Comparison of ENCODE assay signal across 15 cellular contexts in genomic region chr3:55271549-55271948, GRCh38.
DNase-seq lines count a peak whose midpoint lies in the region; ATAC-seq, FAIRE-seq and TF ChIP-seq lines count a peak whose summit lies in the region.
"Had no signal": no experiment of that assay in that cellular context is flagged by ENCODE, and none has a peak within 500 bp of the region (broad histone marks: within the 10 kb centered on the region; RNA-seq: fewer than 3 reads in every experiment).

No MANE protein-coding gene starts in this region.

- intact Hi-C loops in IMR-90 (cut with micrococcal nuclease), result no loop called here

- peak overlapping the region; percentile 89 for H2BK20ac ChIP-seq in IMR-90 (ENCODE audit: low read depth, low read length)

- H3K56ac ChIP-seq in IMR-90 (ENCODE audit: extremely low read depth, insufficient read depth, low read length), result no peak overlapping the region; the same call in 1 of the 2 replicates

- H2AK5ac ChIP-seq in IMR-90 (ENCODE audit: low read depth, low read length) (peak overlapping the region; percentile 88), neuronal stem cell (ENCODE audit: low read depth, low read length) (no peak overlapping the region)

- peak overlapping the region; percentile 11 for H2AK9ac ChIP-seq in IMR-90 (replicated peaks; ENCODE audit: low read depth, low read length, poor library complexity)

- ATAC-seq in IMR-90 (ENCODE audit: low read depth) (no peak), GM18868 (IDR thresholded peaks at IDR 0.05; ENCODE audit: unreplicated experiment) (no peak), GM21786 (IDR thresholded peaks at IDR 0.05; ENCODE audit: unreplicated experiment) (no peak)
- ATAC-seq: GM12878 had no signal

- H3K23ac ChIP-seq in IMR-90 (ENCODE audit: low read depth, low read length) (peak overlapping the region; percentile 66), neuronal stem cell (ENCODE audit: low read depth, low read length, poor library complexity) (no peak overlapping the region)

- in situ Hi-C loops in IMR-90 (cut with MboI; ENCODE audit: low sequenced_read_pairs), result loop anchor here (25.0 kb wide), 1 partner anchor 409 kb away; no protein-coding TSS in a partner anchor

- H3K9me1 ChIP-seq in IMR-90 (ENCODE audit: insufficient read depth, low read length), result peaks cover 19% of the 10 kb centered on the region

- H3K18ac ChIP-seq in IMR-90 (ENCODE audit: low read depth, low read length) (peak overlapping the region; percentile 100), neuronal stem cell (ENCODE audit: low read length) (no peak overlapping the region)

- H3K27me3 Mint-ChIP-seq in astrocyte (ENCODE audit: low read depth, unreplicated experiment) (no peaks in the 10 kb centered on the region), HFFc6 (ENCODE audit: insufficient read depth) (no peaks in the 10 kb centered on the region; the same call in 1 of the 2 replicates)
- H3K27me3 Mint-ChIP-seq: CD4-positive, CD25-positive, alpha-beta regulatory T cell; IgD-negative memory B cell had no signal

- H3K4me1 ChIP-seq in IMR-90 (ENCODE audit: control insufficient read depth, insufficient read depth, low read length) (peaks cover 22% of the 10 kb centered on the region), astrocyte (ENCODE audit: insufficient read depth, low read length) (no peaks in the 10 kb centered on the region), neuronal stem cell (ENCODE audit: control insufficient read depth in 2 of 2, insufficient read depth in 1 of 2, low read depth in 1 of 2, low read length in 2 of 2) (peaks cover 4 to 14% of the 10 kb centered on the region in 2 donors)
- H3K4me1 ChIP-seq: BLaER1 treated with 17β-estradiol and CSF1 and Interleukin-3, amounts not matched to agents 10 nM and 100 nM had no signal

- H3K79me1 ChIP-seq in IMR-90 (ENCODE audit: low read depth in 1 of 2, low read length in 2 of 2), result no peaks in the 10 kb centered on the region
- no peaks in the 10 kb centered on the region for H3K79me1 ChIP-seq in neuronal stem cell (ENCODE audit: low read depth, low read length)

- dilution Hi-C loops in IMR-90 (cut with HindIII; ENCODE audit: low sequenced_read_pairs, unreplicated experiment), result no loop called here

- H3K36me3 ChIP-seq in IMR-90 (ENCODE audit: control insufficient read depth, insufficient read depth, low read length), result no peaks in the 10 kb centered on the region
- H3K36me3 ChIP-seq in astrocyte (ENCODE audit: insufficient read depth, low read length), result no peaks in the 10 kb centered on the region
- H3K36me3 ChIP-seq in neuronal stem cell (replicated peaks in 1 of 2; ENCODE audit: control insufficient read depth in 2 of 2, insufficient read depth in 2 of 2, low read length in 2 of 2), result no peaks in the 10 kb centered on the region
- H3K36me3 ChIP-seq: BLaER1 treated with 17β-estradiol and CSF1 and Interleukin-3, amounts not matched to agents 10 nM and 100 nM had no signal

- H3K9me3 ChIP-seq in IMR-90 (ENCODE audit: control insufficient read depth, insufficient read depth, low read length) (no peaks in the 10 kb centered on the region), astrocyte (ENCODE audit: insufficient read depth, low read depth, low read length) (no peaks in the 10 kb centered on the region), neuronal stem cell (replicated peaks in 1 of 2; ENCODE audit: control insufficient read depth in 2 of 2, insufficient read depth in 1 of 2, low read depth in 1 of 2, low read length in 2 of 2) (no peaks in the 10 kb centered on the region)
- H3K9me3 ChIP-seq: BLaER1 treated with 17β-estradiol and CSF1 and Interleukin-3, amounts not matched to agents 10 nM and 100 nM had no signal

- H2BK12ac ChIP-seq in neuronal stem cell (ENCODE audit: low read length), result no peak overlapping the region

- H3K27ac Mint-ChIP-seq in astrocyte (ENCODE audit: unreplicated experiment), result no peak overlapping the region
- no peak overlapping the region; the same call in 1 of the 2 replicates for H3K27ac Mint-ChIP-seq in HFFc6
- H3K27ac Mint-ChIP-seq: CD4-positive, CD25-positive, alpha-beta regulatory T cell; IgD-negative memory B cell had no signal

- H4K20me1 ChIP-seq in IMR-90 (ENCODE audit: insufficient read depth, low read length), result no peaks in the 10 kb centered on the region
- no peaks in the 10 kb centered on the region for H4K20me1 ChIP-seq in astrocyte (ENCODE audit: insufficient read depth, low read length)
- H4K20me1 ChIP-seq: BLaER1 treated with 17β-estradiol and CSF1 and Interleukin-3, amounts not matched to agents 10 nM and 100 nM had no signal

- 88% methylated on average over 1 of the region's 4 CpGs; no CpG with 5 or more reads in 1 of the 2 experiments for WGBS in IMR-90 (ENCODE audit: extremely low coverage in 2 of 2, insufficient read length in 1 of 2), 2 experiments
- WGBS in neuronal stem cell (ENCODE audit: extremely low coverage in 2 of 2, insufficient read length in 2 of 2, insufficient replicate concordance in 1 of 2), 2 donors, result no CpG with 5 or more reads among the region's 4 CpGs

- no peak for DNase-seq in IMR-90
- no peak for DNase-seq in astrocyte (ENCODE audit: low read depth)
- peak; percentile 59 for DNase-seq in kidney tubule cell (ENCODE audit: low spot score)
- no peak for DNase-seq in neuronal stem cell (ENCODE audit: low spot score)
- no peak for DNase-seq in HFFc6
- no peak for DNase-seq in stimulated activated CD4-positive, alpha-beta T cell treated with anti-CD3 and anti-CD28 coated beads, Interleukin-2, amount 100 ng/mL, for 48 hours
- DNase-seq: ACHN; CD4-positive, CD25-positive, alpha-beta regulatory T cell; DMS 273 treated with DMSO at 0.1 percent for 48 hours; HCEC 1CT had no signal

- H3K4me2 ChIP-seq in IMR-90 (ENCODE audit: low read depth, low read length), result no peak overlapping the region
- no peak overlapping the region for H3K4me2 ChIP-seq in astrocyte (ENCODE audit: low read length)
- H3K4me2 ChIP-seq in neuronal stem cell (ENCODE audit: insufficient read depth, low read length, poor library complexity, severe bottlenecking), result no peak overlapping the region
- H3K4me2 ChIP-seq: BLaER1 treated with 17β-estradiol and CSF1 and Interleukin-3, amounts not matched to agents 10 nM and 100 nM had no signal

- BruUV-seq in IMR-90 (replicated peaks; lab: Mats Ljungman, UMichigan), result no TSS peak

- H4K5ac ChIP-seq in IMR-90 (ENCODE audit: low read depth, low read length), result peak overlapping the region; percentile 97

- no peak overlapping the region for H3K4me3 ChIP-seq in IMR-90 (ENCODE audit: insufficient read depth, low read depth, low read length)
- no peak overlapping the region for H3K4me3 ChIP-seq in astrocyte (ENCODE audit: insufficient read depth, low read depth, low read length)
- H3K4me3 ChIP-seq in neuronal stem cell (ENCODE audit: low read length in 2 of 2), result no peak overlapping the region
- H3K4me3 ChIP-seq: BLaER1 treated with 17β-estradiol and CSF1 and Interleukin-3, amounts not matched to agents 10 nM and 100 nM; GM12878 had no signal

- POLR2A ChIA-PET in IMR-90 (lab: Charles Lee; ENCODE audit: unreplicated experiment), result no interaction called here

- H4K91ac ChIP-seq in IMR-90 (ENCODE audit: insufficient read depth, low read depth, low read length), result peak overlapping the region; percentile 93
- H4K91ac ChIP-seq in neuronal stem cell (ENCODE audit: low read depth, low read length, poor library complexity), result no peak overlapping the region

- H3K27ac ChIP-seq in IMR-90 (ENCODE audit: insufficient read depth, low read length), result peak overlapping the region; percentile 48
- H3K27ac ChIP-seq in astrocyte (ENCODE audit: low read depth, low read length), result no peak overlapping the region
- H3K27ac ChIP-seq in neuronal stem cell (replicated peaks; ENCODE audit: low read length), result no peak overlapping the region
- H3K27ac ChIP-seq: BLaER1 treated with 17β-estradiol and CSF1 and Interleukin-3, amounts not matched to agents 10 nM and 100 nM had no signal

- H3K9ac ChIP-seq in IMR-90 (ENCODE audit: low read depth, low read length), result no peak overlapping the region
- H3K9ac ChIP-seq in astrocyte (ENCODE audit: low read length), result no peak overlapping the region
- H3K9ac ChIP-seq in neuronal stem cell (ENCODE audit: low read depth, low read length, poor library complexity), result peak overlapping the region; percentile 6
- H3K9ac ChIP-seq: BLaER1 treated with 17β-estradiol and CSF1 and Interleukin-3, amounts not matched to agents 10 nM and 100 nM had no signal

- CTCF ChIA-PET in IMR-90 (lab: Yijun Ruan, JAX), result interaction anchor here (0.9 to 1.0 kb wide), 2 partner anchors 12 to 145 kb away, joined by 3 read pairs; no protein-coding TSS in a partner anchor

- H3K36me3 Mint-ChIP-seq in astrocyte (ENCODE audit: low read depth, unreplicated experiment), result no peaks in the 10 kb centered on the region
- H3K36me3 Mint-ChIP-seq in HFFc6 (ENCODE audit: low read depth), result peaks cover 6% of the 10 kb centered on the region; the same call in 1 of the 2 replicates
- H3K36me3 Mint-ChIP-seq: CD4-positive, CD25-positive, alpha-beta regulatory T cell; IgD-negative memory B cell had no signal

- H3K4me1 Mint-ChIP-seq in astrocyte (ENCODE audit: low read depth, unreplicated experiment), result peaks cover 18% of the 10 kb centered on the region
- peaks cover 61% of the 10 kb centered on the region for H3K4me1 Mint-ChIP-seq in HFFc6 (ENCODE audit: low read depth)
- H3K4me1 Mint-ChIP-seq: CD4-positive, CD25-positive, alpha-beta regulatory T cell; IgD-negative memory B cell had no signal

- peak overlapping the region; percentile 81 for H3K4ac ChIP-seq in IMR-90 (ENCODE audit: low read depth, low read length)
- H3K4ac ChIP-seq in neuronal stem cell (ENCODE audit: low read length), result no peak overlapping the region

- H3K4me3 Mint-ChIP-seq in astrocyte (ENCODE audit: unreplicated experiment) (no peak overlapping the region), HFFc6 (no peak overlapping the region)
- H3K4me3 Mint-ChIP-seq: CD4-positive, CD25-positive, alpha-beta regulatory T cell; IgD-negative memory B cell had no signal

- H3K14ac ChIP-seq in IMR-90 (replicated peaks; ENCODE audit: low read depth, low read length) (peak overlapping the region; percentile 11), neuronal stem cell (ENCODE audit: low read length) (no peak overlapping the region)

- H2BK5ac ChIP-seq in IMR-90 (ENCODE audit: low read depth, low read length, poor library complexity, severe bottlenecking) (peak overlapping the region; percentile 83), neuronal stem cell (ENCODE audit: low read length) (no peak overlapping the region)

- H2BK120ac ChIP-seq in IMR-90 (ENCODE audit: low read depth, low read length), result peak overlapping the region; percentile 83
- H2BK120ac ChIP-seq in neuronal stem cell (ENCODE audit: low read depth, low read length), result no peak overlapping the region

- H2AFZ ChIP-seq in IMR-90 (replicated peaks; ENCODE audit: low read length, poor library complexity), result peak overlapping the region; percentile 3
- no peak overlapping the region for H2AFZ ChIP-seq in astrocyte (ENCODE audit: low read depth, low read length)
- H2AFZ ChIP-seq in neuronal stem cell (ENCODE audit: low read length), result peak overlapping the region; percentile 57

- peak; percentile 17 for FAIRE-seq in astrocyte (lab: Jason Lieb, UNC)
- FAIRE-seq: GM12878 had no signal

- no peak for TF ChIP-seq CTCF in IMR-90 (conservative IDR thresholded peaks at IDR 0.05; ENCODE audit: low read depth, low read length)
- TF ChIP-seq CTCF in astrocyte (IDR thresholded peaks at IDR 0.05; ENCODE audit: insufficient read depth, low read depth, low read length), result no peak
- TF ChIP-seq CTCF in HFFc6 (IDR thresholded peaks at IDR 0.05), result no peak

- peak overlapping the region; percentile 96 for H2BK15ac ChIP-seq in IMR-90 (ENCODE audit: low read depth, low read length)
- H2BK15ac ChIP-seq in neuronal stem cell (ENCODE audit: low read length), result no peak overlapping the region

- H3K79me2 ChIP-seq in astrocyte (ENCODE audit: insufficient read depth, low read length), result no peaks in the 10 kb centered on the region

- no peak for TF ChIP-seq POLR2A in IMR-90 (IDR thresholded peaks at IDR 0.05; ENCODE audit: low read depth, low read length)

- H3K27me3 ChIP-seq in IMR-90 (ENCODE audit: control insufficient read depth, insufficient read depth, low read length) (no peaks in the 10 kb centered on the region), astrocyte (ENCODE audit: insufficient read depth, low read length) (no peaks in the 10 kb centered on the region), neuronal stem cell (ENCODE audit: control insufficient read depth in 3 of 3, insufficient read depth in 3 of 3, low read depth in 1 of 3, low read length in 3 of 3) (no peaks in the 10 kb centered on the region)
- H3K27me3 ChIP-seq: BLaER1 treated with 17β-estradiol and CSF1 and Interleukin-3, amounts not matched to agents 10 nM and 100 nM had no signal

- H4K8ac ChIP-seq in IMR-90 (ENCODE audit: low read depth in 2 of 2, low read length in 2 of 2) (peak overlapping the region; percentile 72 to 73), neuronal stem cell (ENCODE audit: low read depth, low read length) (no peak overlapping the region)

- no peaks in the 10 kb centered on the region for H3K9me3 Mint-ChIP-seq in astrocyte (ENCODE audit: unreplicated experiment)
- no peaks in the 10 kb centered on the region for H3K9me3 Mint-ChIP-seq in HFFc6

- TF ChIP-seq RAD21 in IMR-90 (IDR thresholded peaks at IDR 0.05; ENCODE audit: low read length), result no peak
